26 cellular contexts compared by ENCODE assay signal in the genomic region with DNA sequence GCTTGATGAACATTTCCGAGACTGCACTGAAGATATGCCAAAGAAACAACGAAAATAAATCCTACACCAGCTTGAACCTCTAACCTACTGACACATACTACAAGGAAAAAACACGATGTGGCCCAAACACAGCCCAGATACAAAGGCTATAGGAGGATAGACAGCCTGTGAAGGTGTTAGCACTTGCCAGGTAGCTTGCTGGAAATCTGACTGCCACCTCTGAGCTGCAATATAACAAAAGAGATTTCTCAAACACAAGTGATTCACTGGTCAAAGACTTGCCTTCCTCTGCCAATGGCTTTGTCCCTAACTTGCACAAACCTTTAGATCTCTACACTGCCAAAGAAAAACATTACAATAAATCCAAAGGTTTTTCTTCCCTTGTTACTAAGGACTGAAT. TPM values are rescaled to one million over a fixed set of nuclear protein-coding genes. Genes with fewer than 3 reads are reported as not detected.
DNase-seq lines count a peak whose midpoint lies in the region; ATAC-seq, FAIRE-seq and TF ChIP-seq lines count a peak whose summit lies in the region.
"Had no signal": no experiment of that assay in that cellular context is flagged by ENCODE, and none has a peak within 500 bp of the region (broad histone marks: within the 10 kb centered on the region; RNA-seq: fewer than 3 reads in every experiment).

No MANE protein-coding gene starts in this region.

- ATAC-seq in HepG2 (no peak), right lobe of liver (no peak), GM18498 (IDR thresholded peaks at IDR 0.05; ENCODE audit: unreplicated experiment) (no peak), HG02588 (IDR thresholded peaks at IDR 0.05; ENCODE audit: unreplicated experiment) (no peak)
- ATAC-seq: A549, GM12878, GM23338, HCT116 had no signal

- no peaks in the 10 kb centered on the region for H4K20me1 ChIP-seq in HepG2 (ENCODE audit: insufficient read depth, low read length)
- H4K20me1 ChIP-seq in keratinocyte (ENCODE audit: control insufficient read depth, extremely low read depth, insufficient read depth, low read length): no peaks in the 10 kb centered on the region
- H4K20me1 ChIP-seq: BLaER1 treated with 17β-estradiol and CSF1 and Interleukin-3, amounts not matched to agents 10 nM and 100 nM had no signal

- no peaks in the 10 kb centered on the region for H3K9me3 ChIP-seq in HepG2 (ENCODE audit: low read length)
- H3K9me3 ChIP-seq in right lobe of liver: no peaks in the 10 kb centered on the region
- H3K9me3 ChIP-seq in keratinocyte (ENCODE audit: control insufficient read depth, low read depth, low read length): no peaks in the 10 kb centered on the region
- no peaks in the 10 kb centered on the region for H3K9me3 ChIP-seq in ovary
- H3K9me3 ChIP-seq: A549; BE2C; BLaER1 treated with 17β-estradiol and CSF1 and Interleukin-3, amounts not matched to agents 10 nM and 100 nM had no signal

- TF ChIP-seq CTCF in HepG2 (CRISPR knock-in tag; IDR thresholded peaks at IDR 0.05) (no peak), right lobe of liver (IDR thresholded peaks at IDR 0.05) (no peak), epithelial cell of esophagus (IDR thresholded peaks at IDR 0.05; ENCODE audit: insufficient read depth, low read depth, low read length, missing control alignments) (no peak), keratinocyte (optimal IDR thresholded peaks at IDR 0.05 in 1 of 3, IDR thresholded peaks at IDR 0.05 in 1 of 3, conservative IDR thresholded peaks at IDR 0.05 in 1 of 3; ENCODE audit: extremely low read depth in 1 of 3, insufficient read depth in 2 of 3, low read length in 3 of 3) (no peak), ovary (IDR thresholded peaks at IDR 0.05) (no peak)

- TF ChIP-seq POLR2A in HepG2 (IDR thresholded peaks at IDR 0.05; ENCODE audit: insufficient read depth in 1 of 2, low read depth in 2 of 2, low read length in 2 of 2) (no peak), right lobe of liver (IDR thresholded peaks at IDR 0.05) (no peak), ovary (IDR thresholded peaks at IDR 0.05) (no peak)

- no peak overlapping the region for H3K4me3 ChIP-seq in HepG2 (replicated peaks in 1 of 3; ENCODE audit: insufficient read depth in 1 of 3, low read depth in 2 of 3, low read length in 3 of 3)
- no peak overlapping the region for H3K4me3 ChIP-seq in right lobe of liver
- H3K4me3 ChIP-seq in epithelial cell of esophagus (ENCODE audit: low read length): no peak overlapping the region
- H3K4me3 ChIP-seq in keratinocyte (ENCODE audit: control insufficient read depth in 2 of 3, extremely low read depth in 1 of 3, insufficient read depth in 2 of 3, low read depth in 1 of 3, low read length in 3 of 3): no peak overlapping the region
- no peak overlapping the region for H3K4me3 ChIP-seq in ovary
- H3K4me3 ChIP-seq: A549; BLaER1 treated with 17β-estradiol and CSF1 and Interleukin-3, amounts not matched to agents 10 nM and 100 nM; GM12878; GM23338 had no signal

- H3K79me2 ChIP-seq in HepG2 (ENCODE audit: insufficient read depth, low read length) (no peaks in the 10 kb centered on the region), keratinocyte (ENCODE audit: control insufficient read depth, insufficient read depth, low read length) (no peaks in the 10 kb centered on the region)

- H3K36me3 ChIP-seq in HepG2 (replicated peaks in 1 of 2; ENCODE audit: control insufficient read depth in 1 of 2, insufficient read depth in 2 of 2, low read length in 2 of 2) (no peaks in the 10 kb centered on the region), right lobe of liver (no peaks in the 10 kb centered on the region), keratinocyte (ENCODE audit: control insufficient read depth in 2 of 2, extremely low read depth in 1 of 2, insufficient read depth in 2 of 2, low read length in 2 of 2) (no peaks in the 10 kb centered on the region), ovary (no peaks in the 10 kb centered on the region)
- H3K36me3 ChIP-seq: BE2C; BLaER1 treated with 17β-estradiol and CSF1 and Interleukin-3, amounts not matched to agents 10 nM and 100 nM had no signal

- CTCF ChIA-PET in HepG2 (lab: Yijun Ruan, JAX; ENCODE audit: low intra/inter-chr PET ratio, low total read pairs): no interaction called here

- no peak overlapping the region for H2AFZ ChIP-seq in HepG2 (ENCODE audit: low read length)
- H2AFZ ChIP-seq in keratinocyte (ENCODE audit: control insufficient read depth, low read length): no peak overlapping the region
- H2AFZ ChIP-seq: GM23338 had no signal

- POLR2A ChIA-PET in HepG2 (lab: Yijun Ruan, JAX): no interaction called here

- 34% methylated on average over 3 of the region's 3 CpGs for WGBS in HepG2 (ENCODE audit: low lambda C conversion rate)
- 48% methylated on average over 2 of the region's 3 CpGs for whole genome bisulfite sequencing in right lobe of liver (ENCODE audit: insufficient coverage, low coverage, low lambda C conversion rate, missing lambda C conversion rate)
- 65 to 79% (median 72%) methylated on average over 3 of the region's 3 CpGs for WGBS in ovary, 3 donors

- TF ChIP-seq EP300 in HepG2 (IDR thresholded peaks at IDR 0.05; ENCODE audit: low read depth in 2 of 2, low read length in 2 of 2): no peak
- TF ChIP-seq EP300 in HepG2 (CRISPR knock-in tag; IDR thresholded peaks at IDR 0.05; ENCODE audit: borderline replicate concordance): no peak
- TF ChIP-seq EP300 in ovary (IDR thresholded peaks at IDR 0.05): no peak

- BruUV-seq in HepG2 (replicated peaks; lab: Mats Ljungman, UMichigan): no TSS peak

- no peak overlapping the region for H3K27ac ChIP-seq in HepG2 (ENCODE audit: extremely low read length, insufficient read depth, low read length)
- H3K27ac ChIP-seq in right lobe of liver: no peak overlapping the region
- H3K27ac ChIP-seq in keratinocyte (ENCODE audit: control insufficient read depth, insufficient read depth, low read length): no peak overlapping the region
- H3K27ac ChIP-seq in ovary: no peak overlapping the region
- H3K27ac ChIP-seq: 22Rv1; A549; BLaER1 treated with 17β-estradiol and CSF1 and Interleukin-3, amounts not matched to agents 10 nM and 100 nM had no signal

- no peaks in the 10 kb centered on the region for H3K27me3 ChIP-seq in HepG2 (ENCODE audit: control insufficient read depth in 1 of 2, insufficient read depth in 2 of 2, low read length in 2 of 2)
- no peaks in the 10 kb centered on the region for H3K27me3 ChIP-seq in right lobe of liver
- no peaks in the 10 kb centered on the region for H3K27me3 ChIP-seq in keratinocyte (ENCODE audit: control insufficient read depth, extremely low read depth, insufficient read depth, low read length)
- H3K27me3 ChIP-seq in ovary: no peaks in the 10 kb centered on the region
- H3K27me3 ChIP-seq: BE2C; BLaER1 treated with 17β-estradiol and CSF1 and Interleukin-3, amounts not matched to agents 10 nM and 100 nM had no signal

- dilution Hi-C loops in keratinocyte (cut with MboI; ENCODE audit: extremely low pct_ligation_motif_present, low sequenced_read_pairs): no loop called here

- FAIRE-seq in HepG2 (lab: Jason Lieb, UNC) (no peak), keratinocyte (lab: Jason Lieb, UNC) (peak; percentile 49)
- FAIRE-seq: A549, D721Med, GM12878, GM18507 had no signal

- DNase-seq in HepG2 (ENCODE audit: low spot score) (no peak), right lobe of liver (no peak), epithelial cell of esophagus (ENCODE audit: low read depth) (peak; percentile 73), keratinocyte (ENCODE audit: low read depth, low spot score) (no peak), ovary (no peak)
- DNase-seq: ACHN; AML-193; BE2C; CD4-positive, alpha-beta T cell; CD8-positive, alpha-beta memory T cell; DMS 273 treated with DMSO at 0.1 percent for 48 hours; DMS79; EL; H9 had no signal

- H3K4me2 ChIP-seq in HepG2 (ENCODE audit: low read depth, low read length) (no peak overlapping the region), keratinocyte (ENCODE audit: control insufficient read depth, extremely low read depth, insufficient read depth, low read depth, low read length) (no peak overlapping the region)
- H3K4me2 ChIP-seq: A549; BLaER1 treated with 17β-estradiol and CSF1 and Interleukin-3, amounts not matched to agents 10 nM and 100 nM; GM23338 had no signal

- in situ Hi-C loops in HepG2 (cut with HindIII; ENCODE audit: extremely low pct_ligation_motif_present, low pct_unique_long_range_greater_than_20kb): loop anchor here (10.0 kb wide), 1 partner anchor 148 kb away; no protein-coding TSS in a partner anchor

- intact Hi-C loops in HepG2 (cut with micrococcal nuclease; ENCODE audit: unreplicated experiment) (loop anchor here (1.0 kb wide), 1 partner anchor 10 kb away; no protein-coding TSS in a partner anchor), right lobe of liver (cut with DNase I) (no loop called here), ovary (cut with DNase I) (no loop called here)

- H3K4me1 ChIP-seq in HepG2 (ENCODE audit: insufficient read depth, low read length) (peaks cover 10% of the 10 kb centered on the region), right lobe of liver (no peaks in the 10 kb centered on the region), keratinocyte (ENCODE audit: control insufficient read depth, extremely low read depth, insufficient read depth, low read length) (peaks cover 4% of the 10 kb centered on the region), ovary (ENCODE audit: insufficient read depth) (no peaks in the 10 kb centered on the region)
- H3K4me1 ChIP-seq: A549; BE2C; BLaER1 treated with 17β-estradiol and CSF1 and Interleukin-3, amounts not matched to agents 10 nM and 100 nM had no signal

- H3K9ac ChIP-seq in HepG2 (ENCODE audit: insufficient read depth, low read depth, low read length) (no peak overlapping the region), keratinocyte (ENCODE audit: control insufficient read depth, extremely low read depth, insufficient read depth, low read length) (no peak overlapping the region)
- H3K9ac ChIP-seq: BLaER1 treated with 17β-estradiol and CSF1 and Interleukin-3, amounts not matched to agents 10 nM and 100 nM had no signal

- no peak for TF ChIP-seq RAD21 in HepG2 (CRISPR knock-in tag; IDR thresholded peaks at IDR 0.05)

- H3K9me1 ChIP-seq in keratinocyte (ENCODE audit: control insufficient read depth, extremely low read depth, insufficient read depth, low read length): no peaks in the 10 kb centered on the region

RNA-seq across cellular contexts. Expression of a gene that starts 21.1 kb away (rescaled TPM):
- total RNA-seq in HepG2 (2016; rRNA removed; fragmentation: Illumina TruSeq; extraction: Trizol) (0.14 and 0.18 TPM in 2 replicates), right lobe of liver (under 1 TPM in 1 of 6 experiments, not detected in 5; 0.86 TPM), ovary (1 to 10 TPM in 4 of 7 donors, under 1 TPM in 2, not detected in 1; 0.35 to 2.8 (median 1.4) TPM)
- 0.35 TPM in 1 of 2 replicates, not detected in the other for total RNA-seq in HepG2 (2016; cell fraction: cytosol; rRNA removed; fragmentation: Illumina TruSeq; extraction: Trizol; ENCODE audit: low read depth)
- total RNA-seq in HepG2 (2016; cell fraction: insoluble cytoplasmic fraction; rRNA removed; fragmentation: Illumina TruSeq; extraction: Trizol): 0.07 TPM in 1 of 2 replicates, not detected in the other
- not detected in 2 replicates for total RNA-seq in HepG2 (2016; cell fraction: membrane; rRNA removed; fragmentation: Illumina TruSeq; extraction: Trizol)
- total RNA-seq in HepG2 (2016; cell fraction: nucleus; rRNA removed; fragmentation: Illumina TruSeq; extraction: Trizol): not detected in 2 replicates
- polyA plus RNA-seq in HepG2 (2011; rRNA removed) (not detected in 2 replicates), keratinocyte (0.03 to 0.30 TPM in 2 of 3 replicates, not detected in the other), ovary (under 1 TPM; 0.07 to 0.18 TPM)
- polyA plus RNA-seq in HepG2 (2011; cell fraction: cytosol; rRNA removed): not detected in 2 replicates
- not detected in 2 replicates for polyA plus RNA-seq in HepG2 (2011; cell fraction: nucleus; rRNA removed)
- not detected in 2 replicates for polyA plus RNA-seq in HepG2 (2012)
- not detected in 2 replicates for polyA plus RNA-seq in HepG2 (2016; cell fraction: cytosol; fragmentation: Illumina TruSeq; extraction: Trizol; ENCODE audit: low read depth)
- polyA plus RNA-seq in HepG2 (2016; cell fraction: insoluble cytoplasmic fraction; fragmentation: Illumina TruSeq; extraction: Trizol; ENCODE audit: low read depth): not detected in 2 replicates
- polyA plus RNA-seq in HepG2 (2016; cell fraction: membrane; fragmentation: Illumina TruSeq; extraction: Trizol; ENCODE audit: low read depth): not detected in 2 replicates
- polyA plus RNA-seq in HepG2 (2016; cell fraction: nucleus; fragmentation: Illumina TruSeq; extraction: Trizol; ENCODE audit: insufficient read depth, low read depth): not detected in 2 replicates
- not detected in 2 replicates for polyA minus RNA-seq in HepG2 (2011; rRNA and poly(A)+ RNA removed; ENCODE audit: low replicate concordance)
- polyA minus RNA-seq in HepG2 (2011; cell fraction: cytosol; rRNA and poly(A)+ RNA removed): not detected in 2 replicates
- polyA minus RNA-seq in HepG2 (2011; cell fraction: nucleus; rRNA and poly(A)+ RNA removed): not detected in 2 replicates
- not detected for polyA plus RNA-seq in keratinocyte (2011; ENCODE audit: low read depth)
- not detected in 2 replicates for polyA plus RNA-seq in keratinocyte (2011; cell fraction: cytosol; rRNA removed)
- polyA plus RNA-seq in keratinocyte (2011; cell fraction: nucleus; rRNA removed): not detected in 2 replicates
- 0.22 TPM in 1 of 2 replicates, not detected in the other for polyA plus RNA-seq in keratinocyte (2012; ENCODE audit: low replicate concordance)
- not detected in 3 replicates for polyA minus RNA-seq in keratinocyte
- polyA minus RNA-seq in keratinocyte (2011; cell fraction: cytosol; rRNA and poly(A)+ RNA removed): not detected
- polyA minus RNA-seq in keratinocyte (2011; cell fraction: nucleus; rRNA and poly(A)+ RNA removed): not detected in 2 replicates
- total RNA-seq: GM12878, GM23338, H4 had no signal
- polyA plus RNA-seq: CD14-positive monocyte; CD8-positive, alpha-beta memory T cell; GM12878 had no signal

RNA-seq across cellular contexts. Expression of a gene that starts 21.2 kb away (rescaled TPM):
- total RNA-seq in HepG2 (2016; rRNA removed; fragmentation: Illumina TruSeq; extraction: Trizol): 11.4 and 14.6 TPM in 2 replicates
- total RNA-seq in HepG2 (2016; cell fraction: cytosol; rRNA removed; fragmentation: Illumina TruSeq; extraction: Trizol; ENCODE audit: low read depth): 3.4 and 4.3 TPM in 2 replicates
- 10.8 and 13.8 TPM in 2 replicates for total RNA-seq in HepG2 (2016; cell fraction: insoluble cytoplasmic fraction; rRNA removed; fragmentation: Illumina TruSeq; extraction: Trizol)
- 7.5 and 11.0 TPM in 2 replicates for total RNA-seq in HepG2 (2016; cell fraction: membrane; rRNA removed; fragmentation: Illumina TruSeq; extraction: Trizol)
- 24.5 and 26.6 TPM in 2 replicates for total RNA-seq in HepG2 (2016; cell fraction: nucleus; rRNA removed; fragmentation: Illumina TruSeq; extraction: Trizol)
- polyA plus RNA-seq in HepG2 (2011; rRNA removed): 4.8 and 6.1 TPM in 2 replicates
- 2.0 and 2.6 TPM in 2 replicates for polyA plus RNA-seq in HepG2 (2011; cell fraction: cytosol; rRNA removed)
- 5.9 and 7.6 TPM in 2 replicates for polyA plus RNA-seq in HepG2 (2011; cell fraction: nucleus; rRNA removed)
- 8.5 and 13.0 TPM in 2 replicates for polyA plus RNA-seq in HepG2 (2012)
- polyA plus RNA-seq in HepG2 (2016; cell fraction: cytosol; fragmentation: Illumina TruSeq; extraction: Trizol; ENCODE audit: low read depth): 7.1 and 9.6 TPM in 2 replicates
- 12.8 and 16.8 TPM in 2 replicates for polyA plus RNA-seq in HepG2 (2016; cell fraction: insoluble cytoplasmic fraction; fragmentation: Illumina TruSeq; extraction: Trizol; ENCODE audit: low read depth)
- 9.5 and 11.4 TPM in 2 replicates for polyA plus RNA-seq in HepG2 (2016; cell fraction: membrane; fragmentation: Illumina TruSeq; extraction: Trizol; ENCODE audit: low read depth)
- polyA plus RNA-seq in HepG2 (2016; cell fraction: nucleus; fragmentation: Illumina TruSeq; extraction: Trizol; ENCODE audit: insufficient read depth, low read depth): 16.2 and 18.6 TPM in 2 replicates
- 0.30 and 0.96 TPM in 2 replicates for polyA minus RNA-seq in HepG2 (2011; rRNA and poly(A)+ RNA removed; ENCODE audit: low replicate concordance)
- 3.1 and 3.5 TPM in 2 replicates for polyA minus RNA-seq in HepG2 (2011; cell fraction: cytosol; rRNA and poly(A)+ RNA removed)
- 28.7 and 32.4 TPM in 2 replicates for polyA minus RNA-seq in HepG2 (2011; cell fraction: nucleus; rRNA and poly(A)+ RNA removed)
- 1 to 10 TPM; 1.8 to 5.6 (median 2.8) TPM for total RNA-seq in right lobe of liver
- polyA plus RNA-seq in keratinocyte: 0.73 to 2.9 TPM (median 1.6 TPM) in 3 replicates
- 1.2 TPM for polyA plus RNA-seq in keratinocyte (2011; ENCODE audit: low read depth)
- 1.0 and 1.7 TPM in 2 replicates for polyA plus RNA-seq in keratinocyte (2011; cell fraction: cytosol; rRNA removed)
- 2.5 and 2.7 TPM in 2 replicates for polyA plus RNA-seq in keratinocyte (2011; cell fraction: nucleus; rRNA removed)
- polyA plus RNA-seq in keratinocyte (2012; ENCODE audit: low replicate concordance): 1.1 and 1.7 TPM in 2 replicates
- 0.30 to 0.64 TPM in 2 of 3 replicates, not detected in the other for polyA minus RNA-seq in keratinocyte
- polyA minus RNA-seq in keratinocyte (2011; cell fraction: cytosol; rRNA and poly(A)+ RNA removed): not detected
- polyA minus RNA-seq in keratinocyte (2011; cell fraction: nucleus; rRNA and poly(A)+ RNA removed): 1.1 and 1.4 TPM in 2 replicates
- 1 to 10 TPM; 5.4 to 7.9 (median 6.3) TPM for total RNA-seq in ovary
- polyA plus RNA-seq in ovary: 1 to 10 TPM; 2.4 to 3.6 TPM
